In genomic region chr16:81767987-81768592, GRCh38 we compare ENCODE assay signal across 18 cellular contexts. TPM values are rescaled to one million over a fixed set of nuclear protein-coding genes. Genes with fewer than 3 reads are reported as not detected.
DNase-seq lines count a peak whose midpoint lies in the region; ATAC-seq and TF ChIP-seq lines count a peak whose summit lies in the region.
"Had no signal": no experiment of that assay in that cellular context is flagged by ENCODE, and none has a peak within 500 bp of the region (broad histone marks: within the 10 kb centered on the region; RNA-seq: fewer than 3 reads in every experiment).

No MANE protein-coding gene starts in this region.

- no peak overlapping the region for H3K4me3 ChIP-seq in Caco-2 (ENCODE audit: low read depth, low read length)
- no peak overlapping the region for H3K4me3 ChIP-seq in LNCaP clone FGC (ENCODE audit: low read depth, low read length)
- no peak overlapping the region for H3K4me3 ChIP-seq in right lobe of liver
- no peak overlapping the region for H3K4me3 ChIP-seq in uterus
- H3K4me3 ChIP-seq: esophagus squamous epithelium had no signal

- no peaks in the 10 kb centered on the region for H3K36me3 Mint-ChIP-seq in Caco-2 (ENCODE audit: insufficient read depth, unreplicated experiment)
- H3K36me3 Mint-ChIP-seq in activated CD4-positive, alpha-beta T cell treated with anti-CD3 and anti-CD28 coated beads, Interleukin-2, amount 10 ng/mL, durations not matched to agents 24 days and 14 days (ENCODE audit: low read depth) = no peaks in the 10 kb centered on the region
- H3K36me3 Mint-ChIP-seq: activated naive CD4-positive, alpha-beta T cell treated with anti-CD3 and anti-CD28 coated beads, Interleukin-2, amount 50 U/mL, for 24 hours; brain had no signal

- BruUV-seq in Caco-2 (replicated peaks; lab: Mats Ljungman, UMichigan) = no TSS peak

- TF ChIP-seq CTCF in Caco-2 (IDR thresholded peaks at IDR 0.05; ENCODE audit: insufficient read depth in 1 of 2, low read depth in 1 of 2, low read length in 1 of 2, severe bottlenecking in 1 of 2, unreplicated experiment in 1 of 2) (no peak), LNCaP clone FGC (IDR thresholded peaks at IDR 0.05; ENCODE audit: control insufficient read depth, extremely low read depth, insufficient read depth) (no peak), right lobe of liver (IDR thresholded peaks at IDR 0.05) (no peak), uterus (IDR thresholded peaks at IDR 0.05) (no peak)

- H3K4me1 ChIP-seq in Caco-2 = peaks cover 16% of the 10 kb centered on the region
- peaks cover 0 to 9% (median 0%) of the 10 kb centered on the region in 4 donors for H3K4me1 ChIP-seq in right lobe of liver
- no peaks in the 10 kb centered on the region for H3K4me1 ChIP-seq in uterus
- H3K4me1 ChIP-seq: esophagus squamous epithelium had no signal

- ATAC-seq in right lobe of liver = peak; percentile 70 to 87 (median 72)
- ATAC-seq: right cardiac atrium had no signal

- H3K36me3 ChIP-seq in Caco-2 (ENCODE audit: control insufficient read depth, insufficient read depth, low read length) (no peaks in the 10 kb centered on the region), right lobe of liver (no peaks in the 10 kb centered on the region), uterus (no peaks in the 10 kb centered on the region)
- H3K36me3 ChIP-seq: esophagus squamous epithelium had no signal

- DNase-seq in Caco-2 (peak; percentile 63 to 64), LNCaP clone FGC (ENCODE audit: low read depth) (peak; percentile 99), NCI-H69 (lab: John Stamatoyannopoulos, UW) (peak; percentile 74), right lobe of liver (no peak), uterus (no peak), GM19240 (ENCODE audit: insufficient read length, low spot score) (no peak), HK-2 (ENCODE audit: unreplicated experiment) (no peak)
- no peak for DNase-seq in activated CD4-positive, alpha-beta T cell treated with anti-CD3 and anti-CD28 coated beads, Interleukin-2, amount 10 ng/mL, durations not matched to agents 24 days and 14 days
- DNase-seq: activated CD4-positive, alpha-beta T cell treated with anti-CD3 and anti-CD28 coated beads for 4 hours; esophagus squamous epithelium; H9; MM.1S; NCI-H226; right cardiac atrium; stimulated activated CD4-positive, alpha-beta T cell treated with anti-CD3 and anti-CD28 coated beads, Interleukin-2, amount 100 ng/mL, for 24 hours had no signal

- CTCF ChIA-PET in Caco-2 (lab: Charles Lee) = interaction anchor here (0.7 to 1.1 kb wide), 6 partner anchors 10 to 906 kb away, joined by 3 to 7 read pairs (median 4); no protein-coding TSS in a partner anchor

- no peaks in the 10 kb centered on the region for H3K27me3 ChIP-seq in Caco-2 (replicated peaks; ENCODE audit: control insufficient read depth, insufficient read depth, low read length)
- no peaks in the 10 kb centered on the region for H3K27me3 ChIP-seq in right lobe of liver
- H3K27me3 ChIP-seq in uterus = no peaks in the 10 kb centered on the region
- H3K27me3 ChIP-seq: esophagus squamous epithelium had no signal

- H3K27me3 Mint-ChIP-seq in Caco-2 (ENCODE audit: insufficient read depth, unreplicated experiment) = no peaks in the 10 kb centered on the region
- H3K27me3 Mint-ChIP-seq in activated CD4-positive, alpha-beta T cell treated with anti-CD3 and anti-CD28 coated beads, Interleukin-2, amount 10 ng/mL, durations not matched to agents 24 days and 14 days = peaks cover 12% of the 10 kb centered on the region

- H3K27ac Mint-ChIP-seq in Caco-2 (ENCODE audit: unreplicated experiment) = no peak overlapping the region
- no peak overlapping the region for H3K27ac Mint-ChIP-seq in activated CD4-positive, alpha-beta T cell treated with anti-CD3 and anti-CD28 coated beads, Interleukin-2, amount 10 ng/mL, durations not matched to agents 24 days and 14 days
- H3K27ac Mint-ChIP-seq: activated naive CD4-positive, alpha-beta T cell treated with anti-CD3 and anti-CD28 coated beads, Interleukin-2, amount 50 U/mL, for 24 hours; brain; dendritic cell treated with granulocyte-macrophage colony-stimulating factor and Interleukin-4, amounts not matched to agents 40 ng/mL and 50 ng/mL, for 4 days; H9 had no signal

- peaks cover 14% of the 10 kb centered on the region for H3K4me1 Mint-ChIP-seq in Caco-2 (ENCODE audit: low read depth, unreplicated experiment)
- H3K4me1 Mint-ChIP-seq in activated CD4-positive, alpha-beta T cell treated with anti-CD3 and anti-CD28 coated beads, Interleukin-2, amount 10 ng/mL, durations not matched to agents 24 days and 14 days = peaks cover 2% of the 10 kb centered on the region
- H3K4me1 Mint-ChIP-seq: activated naive CD4-positive, alpha-beta T cell treated with anti-CD3 and anti-CD28 coated beads, Interleukin-2, amount 50 U/mL, for 24 hours; brain had no signal

- no peaks in the 10 kb centered on the region for H3K9me3 Mint-ChIP-seq in Caco-2 (ENCODE audit: unreplicated experiment)
- no peaks in the 10 kb centered on the region for H3K9me3 Mint-ChIP-seq in activated CD4-positive, alpha-beta T cell treated with anti-CD3 and anti-CD28 coated beads, Interleukin-2, amount 10 ng/mL, durations not matched to agents 24 days and 14 days
- H3K9me3 Mint-ChIP-seq: activated naive CD4-positive, alpha-beta T cell treated with anti-CD3 and anti-CD28 coated beads, Interleukin-2, amount 50 U/mL, for 24 hours; dendritic cell treated with granulocyte-macrophage colony-stimulating factor and Interleukin-4, amounts not matched to agents 40 ng/mL and 50 ng/mL, for 4 days had no signal

- 23% methylated on average over 7 of the region's 9 CpGs for WGBS in right lobe of liver (ENCODE audit: insufficient coverage, low coverage, low lambda C conversion rate, missing lambda C conversion rate)

- no peak overlapping the region for H3K4me3 Mint-ChIP-seq in Caco-2 (ENCODE audit: unreplicated experiment)
- no peak overlapping the region for H3K4me3 Mint-ChIP-seq in activated CD4-positive, alpha-beta T cell treated with anti-CD3 and anti-CD28 coated beads, Interleukin-2, amount 10 ng/mL, durations not matched to agents 24 days and 14 days
- H3K4me3 Mint-ChIP-seq: activated naive CD4-positive, alpha-beta T cell treated with anti-CD3 and anti-CD28 coated beads, Interleukin-2, amount 50 U/mL, for 24 hours; brain; H9 had no signal

- no peaks in the 10 kb centered on the region for H3K9me3 ChIP-seq in Caco-2
- H3K9me3 ChIP-seq in right lobe of liver = no peaks in the 10 kb centered on the region
- H3K9me3 ChIP-seq in uterus = no peaks in the 10 kb centered on the region
- H3K9me3 ChIP-seq: esophagus squamous epithelium had no signal

- no peak for TF ChIP-seq POLR2A in right lobe of liver (IDR thresholded peaks at IDR 0.05)
- no peak for TF ChIP-seq POLR2A in uterus (IDR thresholded peaks at IDR 0.05)

- H3K27ac ChIP-seq in right lobe of liver (no peak overlapping the region), uterus (no peak overlapping the region)
- H3K27ac ChIP-seq: esophagus squamous epithelium had no signal

- intact Hi-C loops in Caco-2 (cut with micrococcal nuclease; ENCODE audit: unreplicated experiment) = loop anchor here (1.0 kb wide), 1 partner anchor 10 kb away; no protein-coding TSS in a partner anchor
- intact Hi-C loops in right lobe of liver (cut with DNase I) = loop anchor here in 1 of 2 donors (10.0 kb wide), 1 partner anchor 117 kb away; no protein-coding TSS in a partner anchor
- intact Hi-C loops in uterus (cut with DNase I; ENCODE audit: low total_unique reads) = no loop called here
- intact Hi-C loops in activated CD4-positive, alpha-beta T cell treated with anti-CD3 and anti-CD28 coated beads, Interleukin-2, amount 10 ng/mL, durations not matched to agents 24 days and 14 days (cut with micrococcal nuclease) = no loop called here

- POLR2A ChIA-PET in Caco-2 (lab: Charles Lee) = no interaction called here

RNA-seq across cellular contexts. Expression of gene PLCG2, which starts 11.0 kb away (rescaled TPM):
- total RNA-seq in Caco-2 (2022) (10.3 and 14.4 TPM in 2 replicates), right lobe of liver (10 to 100 TPM; 11.1 to 23.1 (median 17.7) TPM), uterus (10 to 100 TPM; 11.2 to 39.4 (median 18.8) TPM)
- 6.8 and 6.9 TPM in 2 replicates for total RNA-seq in activated CD4-positive, alpha-beta T cell treated with anti-CD3 and anti-CD28 coated beads, Interleukin-2, amount 10 ng/mL, durations not matched to agents 24 days and 14 days

Comparison
In these comparisons a context has a peak if more than half of its experiments do, and no peak if none do; other contexts are left out.
1. DNase-seq: peak in Caco-2 (2 of 2), LNCaP clone FGC (single experiment) and NCI-H69 (single experiment); none in right lobe of liver (0 of 3), uterus (0 of 2), GM19240 (single experiment), activated CD4-positive, alpha-beta T cell treated with anti-CD3 and anti-CD28 coated beads, Interleukin-2, amount 10 ng/mL, durations not matched to agents 24 days and 14 days (single experiment) and HK-2 (single experiment).